In genomic region chr12:2805146-2805525, GRCh38 we compare ENCODE assay signal across 24 cellular contexts. TPM values are rescaled to one million over a fixed set of nuclear protein-coding genes. Genes with fewer than 3 reads are reported as not detected.
DNase-seq lines count a peak whose midpoint lies in the region; ATAC-seq and TF ChIP-seq lines count a peak whose summit lies in the region.
"Had no signal": no experiment of that assay in that cellular context is flagged by ENCODE, and none has a peak within 500 bp of the region (broad histone marks: within the 10 kb centered on the region; RNA-seq: fewer than 3 reads in every experiment).

No MANE protein-coding gene starts in this region.

- H3K79me2 ChIP-seq in smooth muscle cell (ENCODE audit: low read depth) = no peaks in the 10 kb centered on the region

- H3K27me3 ChIP-seq in smooth muscle cell (ENCODE audit: low read depth) = no peaks in the 10 kb centered on the region
- H3K27me3 ChIP-seq: stomach had no signal

- CTCF ChIA-PET in activated CD8-positive, alpha-beta T cell treated with anti-CD3 and anti-CD28 coated beads for 36 hours (lab: Charles Lee) = interaction anchor here (0.9 to 1.0 kb wide), 2 partner anchors 9 to 57 kb away, joined by 3 read pairs; no protein-coding TSS in a partner anchor
- CTCF ChIA-PET in activated CD8-positive, alpha-beta T cell treated with anti-CD3 and anti-CD28 coated beads, Interleukin-2, amount 10 ng/mL, durations not matched to agents 7 days and 5 days (lab: Charles Lee) = interaction anchor here (1.5 kb wide), 1 partner anchor 8 kb away, joined by 4 read pairs; the partner anchor contains the start of gene ITFG2

- TF ChIP-seq CTCF in activated CD8-positive, alpha-beta T cell treated with anti-CD3 and anti-CD28 coated beads for 36 hours (IDR thresholded peaks at IDR 0.05) = no peak
- TF ChIP-seq CTCF in fibroblast of pulmonary artery (IDR thresholded peaks at IDR 0.05; ENCODE audit: low read length, missing control alignments) (no peak), smooth muscle cell (IDR thresholded peaks at IDR 0.05; ENCODE audit: borderline replicate concordance, insufficient read depth, poor library complexity, severe bottlenecking) (no peak)

- H3K4me3 Mint-ChIP-seq in activated CD8-positive, alpha-beta T cell treated with anti-CD3 and anti-CD28 coated beads for 36 hours = no peak overlapping the region
- H3K4me3 Mint-ChIP-seq in activated CD8-positive, alpha-beta T cell treated with anti-CD3 and anti-CD28 coated beads, Interleukin-2, amount 10 ng/mL, durations not matched to agents 7 days and 5 days = no peak overlapping the region
- H3K4me3 Mint-ChIP-seq: activated naive CD8-positive, alpha-beta T cell treated with anti-CD3 and anti-CD28 coated beads, Interleukin-2, amount 50 U/mL, for 24 hours; activated T-helper 1 cell treated with anti-CD3 and anti-CD28 coated beads, Interleukin-12 subunit alpha, Interleukin-12 subunit beta, Interleukin-2, Interleukin-4 antibody, amounts not matched to agents 30 ng/mL and 10 ng/mL and 1 ng/mL, durations not matched to agents 14 hours and 24 hours and 36 hours; CD14-positive monocyte; T-helper 1 cell treated with Interleukin-12 subunit alpha and Interleukin-12 subunit beta and Interleukin-4 antibody, amounts not matched to agents 30 μg/mL and 1 μg/mL, for 36 hours had no signal

- H3K27ac ChIP-seq in smooth muscle cell (ENCODE audit: low read depth) = peak overlapping the region; percentile 48
- H3K27ac ChIP-seq: PC-9 had no signal

- intact Hi-C loops in activated CD8-positive, alpha-beta T cell treated with anti-CD3 and anti-CD28 coated beads for 36 hours (cut with micrococcal nuclease) = no loop called here

- no peak for ATAC-seq in activated CD8-positive, alpha-beta T cell treated with anti-CD3 and anti-CD28 coated beads for 36 hours
- no peak for ATAC-seq in activated CD8-positive, alpha-beta T cell treated with anti-CD3 and anti-CD28 coated beads, Interleukin-2, amount 10 ng/mL, durations not matched to agents 7 days and 5 days
- ATAC-seq: activated naive CD8-positive, alpha-beta T cell treated with anti-CD3 and anti-CD28 coated beads, Interleukin-2, amount 50 U/mL, for 24 hours had no signal

- H3K9me3 ChIP-seq in smooth muscle cell (replicated peaks; ENCODE audit: low read depth) = no peaks in the 10 kb centered on the region
- H3K9me3 ChIP-seq: HAP-1, stomach had no signal

- no peak overlapping the region for H2AFZ ChIP-seq in smooth muscle cell (ENCODE audit: low read depth)
- H2AFZ ChIP-seq: PC-9 had no signal

- peak overlapping the region; percentile 58 for H3K4me2 ChIP-seq in smooth muscle cell
- H3K4me2 ChIP-seq: PC-9 had no signal

- H3K27ac Mint-ChIP-seq in activated CD8-positive, alpha-beta T cell treated with anti-CD3 and anti-CD28 coated beads for 36 hours = peak overlapping the region; percentile 45
- H3K27ac Mint-ChIP-seq in activated CD8-positive, alpha-beta T cell treated with anti-CD3 and anti-CD28 coated beads, Interleukin-2, amount 10 ng/mL, durations not matched to agents 7 days and 5 days = no peak overlapping the region
- H3K27ac Mint-ChIP-seq: activated T-helper 1 cell treated with anti-CD3 and anti-CD28 coated beads, Interleukin-12 subunit alpha, Interleukin-12 subunit beta, Interleukin-2, Interleukin-4 antibody, amounts not matched to agents 30 ng/mL and 10 ng/mL and 1 ng/mL, durations not matched to agents 14 hours and 24 hours and 36 hours; CD14-positive monocyte; T-helper 1 cell treated with Interleukin-12 subunit alpha and Interleukin-12 subunit beta and Interleukin-4 antibody, amounts not matched to agents 30 μg/mL and 1 μg/mL, for 36 hours had no signal

- WGBS in smooth muscle cell (ENCODE audit: low lambda C conversion rate) = 43% methylated on average over 2 of the region's 2 CpGs

- H3K27me3 Mint-ChIP-seq in activated CD8-positive, alpha-beta T cell treated with anti-CD3 and anti-CD28 coated beads for 36 hours = no peaks in the 10 kb centered on the region
- H3K27me3 Mint-ChIP-seq in activated CD8-positive, alpha-beta T cell treated with anti-CD3 and anti-CD28 coated beads, Interleukin-2, amount 10 ng/mL, durations not matched to agents 7 days and 5 days (ENCODE audit: low read depth) = no peaks in the 10 kb centered on the region
- H3K27me3 Mint-ChIP-seq: activated naive CD8-positive, alpha-beta T cell treated with anti-CD3 and anti-CD28 coated beads, Interleukin-2, amount 50 U/mL, for 24 hours had no signal

- peaks cover 3% of the 10 kb centered on the region for H3K4me1 Mint-ChIP-seq in activated CD8-positive, alpha-beta T cell treated with anti-CD3 and anti-CD28 coated beads for 36 hours (ENCODE audit: low read depth)
- H3K4me1 Mint-ChIP-seq in activated CD8-positive, alpha-beta T cell treated with anti-CD3 and anti-CD28 coated beads, Interleukin-2, amount 10 ng/mL, durations not matched to agents 7 days and 5 days (ENCODE audit: low read depth) = peaks cover 2% of the 10 kb centered on the region

- no peak overlapping the region for H3K9ac ChIP-seq in smooth muscle cell (ENCODE audit: low read depth)

- peaks cover 8% of the 10 kb centered on the region for H4K20me1 ChIP-seq in smooth muscle cell (ENCODE audit: low read depth)

- peaks cover 52% of the 10 kb centered on the region for H3K36me3 Mint-ChIP-seq in activated CD8-positive, alpha-beta T cell treated with anti-CD3 and anti-CD28 coated beads for 36 hours (ENCODE audit: low read depth)
- peaks cover 48% of the 10 kb centered on the region for H3K36me3 Mint-ChIP-seq in activated CD8-positive, alpha-beta T cell treated with anti-CD3 and anti-CD28 coated beads, Interleukin-2, amount 10 ng/mL, durations not matched to agents 7 days and 5 days (ENCODE audit: low read depth)

- peaks cover 12% of the 10 kb centered on the region for H3K36me3 ChIP-seq in smooth muscle cell (ENCODE audit: low read depth)

- POLR2A ChIA-PET in activated CD8-positive, alpha-beta T cell treated with anti-CD3 and anti-CD28 coated beads for 36 hours (lab: Charles Lee) = interaction anchor here (0.7 to 2.4 kb wide), 2 partner anchors 10 to 45 kb away, joined by 3 to 16 read pairs; partner anchors contain the start of gene FKBP4
- POLR2A ChIA-PET in activated CD8-positive, alpha-beta T cell treated with anti-CD3 and anti-CD28 coated beads, Interleukin-2, amount 10 ng/mL, durations not matched to agents 7 days and 5 days (lab: Charles Lee) = no interaction called here

- H3K4me3 ChIP-seq in fibroblast of pulmonary artery (replicated peaks; ENCODE audit: low read depth, low read length) = no peak overlapping the region
- H3K4me3 ChIP-seq in smooth muscle cell = no peak overlapping the region
- H3K4me3 ChIP-seq: HAP-1, PC-9, stomach had no signal

- peaks cover 3% of the 10 kb centered on the region for H3K4me1 ChIP-seq in smooth muscle cell (ENCODE audit: low read depth)
- H3K4me1 ChIP-seq: HAP-1 had no signal

- H3F3A ChIP-seq in smooth muscle cell (ENCODE audit: low read depth) = peaks cover 40% of the 10 kb centered on the region

- no peaks in the 10 kb centered on the region for H3K9me3 Mint-ChIP-seq in activated CD8-positive, alpha-beta T cell treated with anti-CD3 and anti-CD28 coated beads for 36 hours
- H3K9me3 Mint-ChIP-seq in activated CD8-positive, alpha-beta T cell treated with anti-CD3 and anti-CD28 coated beads, Interleukin-2, amount 10 ng/mL, durations not matched to agents 7 days and 5 days (ENCODE audit: insufficient read depth) = no peaks in the 10 kb centered on the region
- H3K9me3 Mint-ChIP-seq: activated naive CD8-positive, alpha-beta T cell treated with anti-CD3 and anti-CD28 coated beads, Interleukin-2, amount 50 U/mL, for 24 hours; activated T-helper 1 cell treated with anti-CD3 and anti-CD28 coated beads, Interleukin-12 subunit alpha, Interleukin-12 subunit beta, Interleukin-2, Interleukin-4 antibody, amounts not matched to agents 30 ng/mL and 10 ng/mL and 1 ng/mL, durations not matched to agents 14 hours and 24 hours and 36 hours; CD14-positive monocyte; T-helper 1 cell treated with Interleukin-12 subunit alpha and Interleukin-12 subunit beta and Interleukin-4 antibody, amounts not matched to agents 30 μg/mL and 1 μg/mL, for 36 hours had no signal

- no peak for DNase-seq in activated CD8-positive, alpha-beta T cell treated with anti-CD3 and anti-CD28 coated beads for 36 hours
- DNase-seq in activated CD8-positive, alpha-beta T cell treated with anti-CD3 and anti-CD28 coated beads, Interleukin-2, amount 10 ng/mL, durations not matched to agents 7 days and 5 days = no peak
- peak; percentile 45 for DNase-seq in NCI-H226
- peak; percentile 64 for DNase-seq in fibroblast of pulmonary artery (ENCODE audit: low read depth)
- no peak for DNase-seq in smooth muscle cell (lab: John Stamatoyannopoulos, UW; ENCODE audit: unreplicated experiment)
- no peak for DNase-seq in KG1 (lab: John Stamatoyannopoulos, UW)
- DNase-seq in NCI-H2107 (lab: John Stamatoyannopoulos, UW) = no peak
- DNase-seq in NCI-H526 (lab: John Stamatoyannopoulos, UW) = no peak
- DNase-seq: activated naive CD8-positive, alpha-beta T cell treated with anti-CD3 and anti-CD28 coated beads, Interleukin-2, amount 50 U/mL, for 24 hours; DMS153; glutamatergic neuron; NCI-H2171; PC-9; stomach had no signal

RNA-seq across cellular contexts. Expression of gene ITFG2, which starts 7.3 kb away (rescaled TPM):
- total RNA-seq in activated CD8-positive, alpha-beta T cell treated with anti-CD3 and anti-CD28 coated beads for 36 hours = 10 to 100 TPM; 25.4 to 25.8 TPM
- 10 to 100 TPM; 42.3 to 44.5 TPM for total RNA-seq in activated CD8-positive, alpha-beta T cell treated with anti-CD3 and anti-CD28 coated beads, Interleukin-2, amount 10 ng/mL, durations not matched to agents 7 days and 5 days
- 14.3 and 14.6 TPM in 2 replicates for total RNA-seq in smooth muscle cell
- 21.5 and 22.3 TPM in 2 replicates for polyA plus RNA-seq in smooth muscle cell

RNA-seq across cellular contexts. Expression of gene FKBP4, which starts 10.4 kb away (rescaled TPM):
- 100 to 1,000 TPM; 206 to 219 TPM for total RNA-seq in activated CD8-positive, alpha-beta T cell treated with anti-CD3 and anti-CD28 coated beads for 36 hours
- 100 to 1,000 TPM in 1 of 2 experiments, 10 to 100 TPM in 1; 91.5 to 102 TPM for total RNA-seq in activated CD8-positive, alpha-beta T cell treated with anti-CD3 and anti-CD28 coated beads, Interleukin-2, amount 10 ng/mL, durations not matched to agents 7 days and 5 days
- 19.0 and 27.5 TPM in 2 replicates for total RNA-seq in smooth muscle cell
- 32.6 and 46.5 TPM in 2 replicates for polyA plus RNA-seq in smooth muscle cell

RNA-seq across cellular contexts. Expression of gene NRIP2, which starts 29.7 kb away (rescaled TPM):
- not detected for total RNA-seq in activated CD8-positive, alpha-beta T cell treated with anti-CD3 and anti-CD28 coated beads for 36 hours
- total RNA-seq in activated CD8-positive, alpha-beta T cell treated with anti-CD3 and anti-CD28 coated beads, Interleukin-2, amount 10 ng/mL, durations not matched to agents 7 days and 5 days = not detected
- total RNA-seq in smooth muscle cell = 0.04 and 0.54 TPM in 2 replicates
- 0.29 and 1.0 TPM in 2 replicates for polyA plus RNA-seq in smooth muscle cell
- total RNA-seq: activated T-helper 1 cell treated with anti-CD3 and anti-CD28 coated beads, Interleukin-12 subunit alpha, Interleukin-12 subunit beta, Interleukin-2, Interleukin-4 antibody, amounts not matched to agents 30 ng/mL and 10 ng/mL and 1 ng/mL, durations not matched to agents 14 hours and 24 hours and 36 hours; epithelial cell of proximal tubule; lung microvascular endothelial cell; PC-9 had no signal

RNA-seq across cellular contexts. Expression of gene TEX52, which starts 51.7 kb away (rescaled TPM):
- under 1 TPM; 0.29 to 0.36 TPM for total RNA-seq in activated CD8-positive, alpha-beta T cell treated with anti-CD3 and anti-CD28 coated beads for 36 hours
- under 1 TPM; 0.29 to 0.40 TPM for total RNA-seq in activated CD8-positive, alpha-beta T cell treated with anti-CD3 and anti-CD28 coated beads, Interleukin-2, amount 10 ng/mL, durations not matched to agents 7 days and 5 days
- total RNA-seq in smooth muscle cell = not detected in 2 replicates
- polyA plus RNA-seq in smooth muscle cell = 0.14 TPM in 1 of 2 replicates, not detected in the other
- total RNA-seq: A673; activated T-helper 1 cell treated with anti-CD3 and anti-CD28 coated beads, Interleukin-12 subunit alpha, Interleukin-12 subunit beta, Interleukin-2, Interleukin-4 antibody, amounts not matched to agents 30 ng/mL and 10 ng/mL and 1 ng/mL, durations not matched to agents 14 hours and 24 hours and 36 hours; epithelial cell of proximal tubule; lung microvascular endothelial cell; myocyte; PC-9; sciatic nerve; stomach; ureter had no signal
- polyA plus RNA-seq: CD14-positive monocyte, stomach had no signal

Comparison
In these comparisons a context has a peak if more than half of its experiments do, and no peak if none do; other contexts are left out.
1. DNase-seq: peak in NCI-H226 (single experiment) and fibroblast of pulmonary artery (single experiment); none in activated CD8-positive, alpha-beta T cell treated with anti-CD3 and anti-CD28 coated beads for 36 hours (single experiment), activated CD8-positive, alpha-beta T cell treated with anti-CD3 and anti-CD28 coated beads, Interleukin-2, amount 10 ng/mL, durations not matched to agents 7 days and 5 days (single experiment), smooth muscle cell (single experiment), KG1 (single experiment), NCI-H2107 (single experiment) and NCI-H526 (0 of 2).